ENCODE assay signal across 8 cellular contexts in the genomic region with DNA sequence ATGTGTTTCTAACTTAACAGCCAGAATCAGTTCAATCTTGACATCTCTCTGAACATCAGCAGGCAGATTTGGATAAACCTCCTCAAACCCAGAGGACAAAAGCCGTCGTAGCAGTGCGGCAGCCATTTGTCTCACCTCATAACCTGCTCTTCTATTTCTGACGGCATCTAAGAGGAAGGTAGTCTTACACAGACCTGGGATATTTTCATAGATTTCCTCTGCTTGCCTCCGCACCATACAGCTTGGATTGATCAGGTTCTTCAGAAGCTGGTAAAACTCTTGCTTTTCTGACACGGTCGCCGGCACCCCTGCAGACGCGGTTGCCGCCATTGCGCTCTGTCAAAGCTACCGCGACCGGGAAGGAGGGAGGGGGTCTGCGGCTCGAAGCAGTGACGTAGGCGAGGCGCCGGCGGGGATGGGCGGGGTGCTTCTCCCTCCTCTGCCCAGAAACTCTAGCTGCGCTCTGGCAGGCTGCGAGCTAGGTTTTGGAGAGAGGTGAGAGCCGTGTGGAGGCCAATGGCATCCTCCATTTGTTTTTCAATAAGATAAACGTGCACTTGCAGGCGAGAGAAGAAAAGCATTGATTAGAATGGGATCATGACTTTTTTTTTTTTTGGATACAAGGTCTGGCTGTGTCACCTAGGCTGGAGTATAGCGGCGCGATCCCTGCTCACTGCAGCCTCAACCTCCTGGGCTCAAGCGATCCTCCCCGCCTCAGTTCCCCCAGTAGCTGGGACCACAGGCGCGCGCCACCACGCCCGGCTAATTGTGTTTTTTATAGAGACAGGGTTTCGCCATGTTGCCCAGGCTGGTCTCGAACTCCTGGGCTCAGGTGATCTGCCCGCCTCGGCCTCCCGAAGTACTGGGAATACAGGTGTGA. TPM values are rescaled to one million over a fixed set of nuclear protein-coding genes. Genes with fewer than 3 reads are reported as not detected.
A peak's percentile ranks its signal among the peaks of the same experiment; 100 is the strongest.
DNase-seq lines count a peak whose midpoint lies in the region; ATAC-seq and TF ChIP-seq lines count a peak whose summit lies in the region.

Gene RANBP6, minus strand, starts transcription at position 347 of the 880 bp plus-strand sequence. Its CDS starts 17 bp downstream, at position 330.

- peaks cover 22 to 34% of the 10 kb centered on the region in 2 donors for H3K36me3 Mint-ChIP-seq in activated T-cell treated with anti-CD3 and anti-CD28 coated beads, Interleukin-2, amount 50 U/mL, for 72 hours (ENCODE audit: insufficient read depth in 2 of 2)

- intact Hi-C loops in esophagus muscularis mucosa (cut with DNase I): loop anchor here (10.0 kb wide), 2 partner anchors 561 to 739 kb away; partner anchors contain the start of genes CD274 and KDM4C

- H3K4me1 Mint-ChIP-seq in activated T-cell treated with anti-CD3 and anti-CD28 coated beads, Interleukin-2, amount 50 U/mL, for 72 hours (ENCODE audit: low read depth): peaks cover 50% of the 10 kb centered on the region

- H3K27me3 Mint-ChIP-seq in activated T-cell treated with anti-CD3 and anti-CD28 coated beads, Interleukin-2, amount 50 U/mL, for 72 hours (ENCODE audit: low read depth): no peaks in the 10 kb centered on the region

- TF ChIP-seq CTCF in Peyer's patch (IDR thresholded peaks at IDR 0.05) (no peak), esophagus muscularis mucosa (IDR thresholded peaks at IDR 0.05) (no peak)

- H3K36me3 ChIP-seq in Peyer's patch: peaks cover 0 to 5% (median 0%) of the 10 kb centered on the region in 3 donors
- peaks cover 0 to 29% (median 8%) of the 10 kb centered on the region in 4 donors for H3K36me3 ChIP-seq in esophagus muscularis mucosa
- peaks cover 12 to 23% of the 10 kb centered on the region in 2 donors for H3K36me3 ChIP-seq in muscle layer of duodenum (ENCODE audit: control insufficient read depth in 1 of 2, insufficient read depth in 2 of 2, low read length in 2 of 2)

- no peak for TF ChIP-seq RAD21 in Ishikawa (IDR thresholded peaks at IDR 0.05; ENCODE audit: low read depth)

- H3K27ac ChIP-seq in Peyer's patch (peak within 1 kb of the TSS; percentile 71 to 85 (median 78)), esophagus muscularis mucosa (replicated peaks in 1 of 4) (peak within 1 kb of the TSS; percentile 82 to 87 (median 85)), muscle layer of duodenum (ENCODE audit: low read length) (peak within 1 kb of the TSS; percentile 94)

- H3K27ac Mint-ChIP-seq in activated T-cell treated with anti-CD3 and anti-CD28 coated beads, Interleukin-2, amount 50 U/mL, for 72 hours: peak within 1 kb of the TSS; percentile 98

- H3K4me3 ChIP-seq in Peyer's patch (peak within 1 kb of the TSS; percentile 50 to 75 (median 64)), esophagus muscularis mucosa (peak within 1 kb of the TSS; percentile 67 to 78 (median 75)), muscle layer of duodenum (ENCODE audit: low read depth in 1 of 2, low read length in 2 of 2) (peak within 1 kb of the TSS; percentile 72 to 98)

- TF ChIP-seq EP300 in Ishikawa (IDR thresholded peaks at IDR 0.05; ENCODE audit: borderline replicate concordance): no peak
- TF ChIP-seq EP300 in esophagus muscularis mucosa (IDR thresholded peaks at IDR 0.05): no peak

- H3K4me1 ChIP-seq in Peyer's patch (peaks cover 0 to 19% (median 0%) of the 10 kb centered on the region in 4 donors), esophagus muscularis mucosa (peaks cover 22 to 45% (median 38%) of the 10 kb centered on the region in 4 donors), muscle layer of duodenum (ENCODE audit: control insufficient read depth in 1 of 2, insufficient read depth in 2 of 2, low read length in 2 of 2) (peaks cover 9 to 27% of the 10 kb centered on the region in 2 donors)

- no peaks in the 10 kb centered on the region for H3K27me3 ChIP-seq in Peyer's patch
- no peaks in the 10 kb centered on the region for H3K27me3 ChIP-seq in esophagus muscularis mucosa
- no peaks in the 10 kb centered on the region for H3K27me3 ChIP-seq in muscle layer of duodenum (ENCODE audit: low read depth, low read length)

- TF ChIP-seq POLR2A in Peyer's patch (IDR thresholded peaks at IDR 0.05) (peak; percentile 52 to 57), esophagus muscularis mucosa (IDR thresholded peaks at IDR 0.05; ENCODE audit: low read depth) (peak; percentile 36)

- 10% methylated on average over 27 of the region's 43 CpGs for WGBS in esophagus muscularis mucosa

- ATAC-seq in GM21619 (IDR thresholded peaks at IDR 0.05; ENCODE audit: unreplicated experiment): peak; percentile 99
- peak; percentile 98 for ATAC-seq in activated T-cell treated with anti-CD3 and anti-CD28 coated beads, Interleukin-2, amount 50 U/mL, for 72 hours (replicated peaks in 1 of 2)

- peak within 1 kb of the TSS; percentile 96 to 98 for H3K4me3 Mint-ChIP-seq in activated T-cell treated with anti-CD3 and anti-CD28 coated beads, Interleukin-2, amount 50 U/mL, for 72 hours

- peak; percentile 92 for DNase-seq in DMS53 (lab: John Stamatoyannopoulos, UW)
- peak; percentile 89 to 95 (median 90) for DNase-seq in Peyer's patch
- peak; percentile 93 to 94 for DNase-seq in activated T-cell treated with anti-CD3 and anti-CD28 coated beads, Interleukin-2, amount 50 U/mL, for 72 hours
- peak; percentile 95 for DNase-seq in esophagus muscularis mucosa (ENCODE audit: extremely low spot score)
- DNase-seq in stimulated activated CD8-positive, alpha-beta memory T cell treated with anti-CD3 and anti-CD28 coated beads, Interleukin-7, amount 100 ng/mL, for 4 hours (ENCODE audit: low read depth in 2 of 2): peak; percentile 83 to 85

- H3K9me3 Mint-ChIP-seq in activated T-cell treated with anti-CD3 and anti-CD28 coated beads, Interleukin-2, amount 50 U/mL, for 72 hours: peaks cover 3% of the 10 kb centered on the region in 2 donors

- H3K9me3 ChIP-seq in Peyer's patch: no peaks in the 10 kb centered on the region
- H3K9me3 ChIP-seq in esophagus muscularis mucosa: no peaks in the 10 kb centered on the region
- no peaks in the 10 kb centered on the region for H3K9me3 ChIP-seq in muscle layer of duodenum (ENCODE audit: control insufficient read depth in 1 of 2, low read length in 2 of 2)

TF ChIP-seq in Ishikawa, 13 proteins besides CTCF, POLR2A, EP300 and RAD21:
- TF ChIP-seq CREB1 (IDR thresholded peaks at IDR 0.05; ENCODE audit: low read depth): peak; percentile 98
- no peak for TF ChIP-seq ZBTB7A (IDR thresholded peaks at IDR 0.05; ENCODE audit: low read depth)
- TF ChIP-seq, protein P1, sequence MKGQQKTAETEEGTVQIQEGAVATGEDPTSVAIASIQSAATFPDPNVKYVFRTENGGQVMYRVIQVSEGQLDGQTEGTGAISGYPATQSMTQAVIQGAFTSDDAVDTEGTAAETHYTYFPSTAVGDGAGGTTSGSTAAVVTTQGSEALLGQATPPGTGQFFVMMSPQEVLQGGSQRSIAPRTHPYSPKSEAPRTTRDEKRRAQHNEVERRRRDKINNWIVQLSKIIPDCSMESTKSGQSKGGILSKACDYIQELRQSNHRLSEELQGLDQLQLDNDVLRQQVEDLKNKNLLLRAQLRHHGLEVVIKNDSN (IDR thresholded peaks at IDR 0.05): no peak
- TF ChIP-seq TCF12 (IDR thresholded peaks at IDR 0.05; ENCODE audit: low read depth): no peak
- no peak for TF ChIP-seq TEAD4 (IDR thresholded peaks at IDR 0.05)
- TF ChIP-seq YY1 (IDR thresholded peaks at IDR 0.05; ENCODE audit: low read depth): peak; percentile 97
- no peak for TF ChIP-seq NFIC (IDR thresholded peaks at IDR 0.05)
- peak; percentile 72 for TF ChIP-seq MAX (IDR thresholded peaks at IDR 0.05)
- TF ChIP-seq EGR1 (IDR thresholded peaks at IDR 0.05): 0 out of 2 replicates have a peak, but pooled peaks have one; percentile 22
- peak; percentile 86 for TF ChIP-seq TAF1 (IDR thresholded peaks at IDR 0.05; ENCODE audit: low read depth)
TF ChIP-seq in Ishikawa: peak in this region for 5.

RNA-seq across cellular contexts. Expression of gene RANBP6, which starts in this region (rescaled TPM):
- total RNA-seq in Peyer's patch: 10 to 100 TPM in 2 of 4 donors, 1 to 10 TPM in 2; 6.0 to 11.6 (median 8.3) TPM
- total RNA-seq in activated T-cell treated with anti-CD3 and anti-CD28 coated beads, Interleukin-2, amount 50 U/mL, for 72 hours: 10 to 100 TPM; 25.1 to 26.8 TPM
- 10 to 100 TPM in 3 of 4 donors, 1 to 10 TPM in 1; 10.0 to 13.9 (median 12.1) TPM for total RNA-seq in esophagus muscularis mucosa

Comparison
In these comparisons a context has a peak if more than half of its experiments do, and no peak if none do; other contexts are left out.
1. Peak in every context shown above with its lines: DNase-seq, ATAC-seq, H3K4me3 ChIP-seq and H3K27ac ChIP-seq.